2 cellular contexts compared by ENCODE assay signal in the genomic region with DNA sequence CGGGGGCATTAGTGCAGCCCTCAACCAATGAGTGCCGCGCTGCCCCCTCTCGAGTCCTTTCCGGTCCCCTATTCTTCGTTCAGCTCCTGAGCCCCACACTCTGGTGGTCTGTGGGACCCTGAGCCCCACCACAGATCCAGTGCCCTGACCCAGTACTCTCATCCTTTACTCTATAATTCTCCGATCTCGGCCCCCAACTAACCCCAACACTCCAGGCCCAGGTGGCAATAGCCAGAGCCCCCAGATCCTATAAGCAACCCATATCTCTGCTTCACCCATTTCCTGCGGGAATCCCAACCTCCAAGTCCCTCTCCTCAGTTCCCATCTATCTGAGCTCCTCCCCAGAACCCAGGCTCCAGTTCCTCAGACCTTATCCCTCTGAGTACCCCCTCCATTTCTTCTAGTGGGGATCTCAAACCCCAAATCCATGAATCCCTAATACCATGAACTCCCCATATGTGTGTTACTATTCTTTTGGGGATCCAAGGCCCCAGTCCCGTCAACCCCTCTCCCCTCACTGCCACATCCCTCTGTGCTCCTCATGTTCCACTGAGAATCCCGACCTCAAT.
TF ChIP-seq lines count a peak whose summit lies in the region.

No MANE protein-coding gene starts in this region.

TF ChIP-seq in SK-N-SH, 30 proteins besides CTCF, POLR2A, EP300 and RAD21 (continued from another document):
- TF ChIP-seq, protein P1, sequence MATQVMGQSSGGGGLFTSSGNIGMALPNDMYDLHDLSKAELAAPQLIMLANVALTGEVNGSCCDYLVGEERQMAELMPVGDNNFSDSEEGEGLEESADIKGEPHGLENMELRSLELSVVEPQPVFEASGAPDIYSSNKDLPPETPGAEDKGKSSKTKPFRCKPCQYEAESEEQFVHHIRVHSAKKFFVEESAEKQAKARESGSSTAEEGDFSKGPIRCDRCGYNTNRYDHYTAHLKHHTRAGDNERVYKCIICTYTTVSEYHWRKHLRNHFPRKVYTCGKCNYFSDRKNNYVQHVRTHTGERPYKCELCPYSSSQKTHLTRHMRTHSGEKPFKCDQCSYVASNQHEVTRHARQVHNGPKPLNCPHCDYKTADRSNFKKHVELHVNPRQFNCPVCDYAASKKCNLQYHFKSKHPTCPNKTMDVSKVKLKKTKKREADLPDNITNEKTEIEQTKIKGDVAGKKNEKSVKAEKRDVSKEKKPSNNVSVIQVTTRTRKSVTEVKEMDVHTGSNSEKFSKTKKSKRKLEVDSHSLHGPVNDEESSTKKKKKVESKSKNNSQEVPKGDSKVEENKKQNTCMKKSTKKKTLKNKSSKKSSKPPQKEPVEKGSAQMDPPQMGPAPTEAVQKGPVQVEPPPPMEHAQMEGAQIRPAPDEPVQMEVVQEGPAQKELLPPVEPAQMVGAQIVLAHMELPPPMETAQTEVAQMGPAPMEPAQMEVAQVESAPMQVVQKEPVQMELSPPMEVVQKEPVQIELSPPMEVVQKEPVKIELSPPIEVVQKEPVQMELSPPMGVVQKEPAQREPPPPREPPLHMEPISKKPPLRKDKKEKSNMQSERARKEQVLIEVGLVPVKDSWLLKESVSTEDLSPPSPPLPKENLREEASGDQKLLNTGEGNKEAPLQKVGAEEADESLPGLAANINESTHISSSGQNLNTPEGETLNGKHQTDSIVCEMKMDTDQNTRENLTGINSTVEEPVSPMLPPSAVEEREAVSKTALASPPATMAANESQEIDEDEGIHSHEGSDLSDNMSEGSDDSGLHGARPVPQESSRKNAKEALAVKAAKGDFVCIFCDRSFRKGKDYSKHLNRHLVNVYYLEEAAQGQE (IDR thresholded peaks at IDR 0.05; ENCODE audit: low read depth, low read length): no peak
- TF ChIP-seq TAF1 (IDR thresholded peaks at IDR 0.05; ENCODE audit: borderline replicate concordance, low read depth, low read length): no peak
- no peak for TF ChIP-seq SMC3 (IDR thresholded peaks at IDR 0.05; ENCODE audit: low read depth, low read length)
- TF ChIP-seq EZH2phosphoT487 (IDR thresholded peaks at IDR 0.05; ENCODE audit: borderline replicate concordance, low read depth): no peak
- no peak for TF ChIP-seq GABPA (IDR thresholded peaks at IDR 0.05; ENCODE audit: low read depth)
- TF ChIP-seq RCOR1 (IDR thresholded peaks at IDR 0.05; ENCODE audit: low read length): no peak
- TF ChIP-seq MXI1 (IDR thresholded peaks at IDR 0.05; ENCODE audit: low read depth, low read length): no peak
- TF ChIP-seq MEF2A (IDR thresholded peaks at IDR 0.05; ENCODE audit: borderline replicate concordance, low read depth): no peak
- no peak for TF ChIP-seq JUND (IDR thresholded peaks at IDR 0.05)

TF ChIP-seq in SK-N-SH treated with all-trans-retinoic acid at 6 μM for 48 hours, 23 proteins besides CTCF, POLR2A, EP300 and RAD21 (continued from another document):
- TF ChIP-seq, protein P2, sequence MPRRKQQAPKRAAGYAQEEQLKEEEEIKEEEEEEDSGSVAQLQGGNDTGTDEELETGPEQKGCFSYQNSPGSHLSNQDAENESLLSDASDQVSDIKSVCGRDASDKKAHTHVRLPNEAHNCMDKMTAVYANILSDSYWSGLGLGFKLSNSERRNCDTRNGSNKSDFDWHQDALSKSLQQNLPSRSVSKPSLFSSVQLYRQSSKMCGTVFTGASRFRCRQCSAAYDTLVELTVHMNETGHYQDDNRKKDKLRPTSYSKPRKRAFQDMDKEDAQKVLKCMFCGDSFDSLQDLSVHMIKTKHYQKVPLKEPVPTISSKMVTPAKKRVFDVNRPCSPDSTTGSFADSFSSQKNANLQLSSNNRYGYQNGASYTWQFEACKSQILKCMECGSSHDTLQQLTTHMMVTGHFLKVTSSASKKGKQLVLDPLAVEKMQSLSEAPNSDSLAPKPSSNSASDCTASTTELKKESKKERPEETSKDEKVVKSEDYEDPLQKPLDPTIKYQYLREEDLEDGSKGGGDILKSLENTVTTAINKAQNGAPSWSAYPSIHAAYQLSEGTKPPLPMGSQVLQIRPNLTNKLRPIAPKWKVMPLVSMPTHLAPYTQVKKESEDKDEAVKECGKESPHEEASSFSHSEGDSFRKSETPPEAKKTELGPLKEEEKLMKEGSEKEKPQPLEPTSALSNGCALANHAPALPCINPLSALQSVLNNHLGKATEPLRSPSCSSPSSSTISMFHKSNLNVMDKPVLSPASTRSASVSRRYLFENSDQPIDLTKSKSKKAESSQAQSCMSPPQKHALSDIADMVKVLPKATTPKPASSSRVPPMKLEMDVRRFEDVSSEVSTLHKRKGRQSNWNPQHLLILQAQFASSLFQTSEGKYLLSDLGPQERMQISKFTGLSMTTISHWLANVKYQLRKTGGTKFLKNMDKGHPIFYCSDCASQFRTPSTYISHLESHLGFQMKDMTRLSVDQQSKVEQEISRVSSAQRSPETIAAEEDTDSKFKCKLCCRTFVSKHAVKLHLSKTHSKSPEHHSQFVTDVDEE (CRISPR knock-in tag; IDR thresholded peaks at IDR 0.05): no peak
- TF ChIP-seq BACH2 (CRISPR knock-in tag; IDR thresholded peaks at IDR 0.05; ENCODE audit: borderline replicate concordance) (no peak), PPARA (CRISPR knock-in tag; IDR thresholded peaks at IDR 0.05; ENCODE audit: borderline replicate concordance) (no peak)
